ENCODE assay signal across 18 cellular contexts in the genomic region with DNA sequence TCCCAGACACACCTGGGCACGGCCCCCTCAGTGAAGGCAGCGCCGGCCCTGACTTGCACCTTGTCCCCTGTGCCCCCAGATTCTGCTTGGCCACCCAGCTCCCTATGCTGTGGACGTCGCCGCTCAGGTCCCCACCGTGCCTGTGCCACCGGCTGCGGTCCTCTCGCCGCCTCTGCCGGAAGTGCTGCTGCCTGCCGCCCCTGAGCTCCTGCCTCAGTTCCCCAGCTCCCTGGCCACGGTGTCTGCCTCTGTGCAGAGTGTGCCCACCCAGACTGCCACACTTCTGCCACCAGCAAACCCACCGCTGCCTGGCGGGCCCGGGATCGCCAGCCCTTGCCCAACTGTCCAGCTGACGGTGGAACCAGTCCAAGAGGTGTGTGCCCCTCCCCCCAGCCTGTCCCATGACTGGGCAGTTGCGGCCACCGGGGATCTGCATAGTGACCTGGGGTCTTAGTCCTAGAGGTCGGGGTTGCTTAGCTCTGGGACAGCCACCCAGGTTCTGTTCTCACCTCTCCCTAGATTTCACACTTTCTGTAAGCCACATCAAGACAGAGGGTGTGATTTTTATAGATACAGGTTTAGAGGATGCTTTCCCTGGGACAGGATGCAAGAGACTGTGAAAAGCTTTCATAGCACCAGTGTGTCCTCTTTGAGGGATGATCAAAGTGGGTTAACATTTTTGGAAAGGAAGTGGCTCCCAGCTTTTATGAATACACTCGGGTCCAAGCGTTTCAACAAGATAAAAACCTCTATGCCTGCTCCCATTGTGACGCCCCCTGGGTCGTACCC.
A peak's percentile ranks its signal among the peaks of the same experiment; 100 is the strongest.
DNase-seq lines count a peak whose midpoint lies in the region; ATAC-seq and TF ChIP-seq lines count a peak whose summit lies in the region.
"Had no signal": no experiment of that assay in that cellular context is flagged by ENCODE, and none has a peak within 500 bp of the region (broad histone marks: within the 10 kb centered on the region; RNA-seq: fewer than 3 reads in every experiment).

No MANE protein-coding gene starts in this region.

- POLR2A ChIA-PET in MCF 10A (lab: Yijun Ruan, JAX) = interaction anchor here (0.6 kb wide), 1 partner anchor 994 kb away, joined by 3 read pairs; no protein-coding TSS in a partner anchor
- POLR2A ChIA-PET in activated CD4-positive, alpha-beta T cell treated with anti-CD3 and anti-CD28 coated beads, Interleukin-2, amount 10 ng/mL, durations not matched to agents 7 days and 5 days (lab: Charles Lee) = no interaction called here

- no peaks in the 10 kb centered on the region for H3K9me3 ChIP-seq in left ventricle myocardium inferior (replicated peaks)
- H3K9me3 ChIP-seq: vagina had no signal

- CTCF ChIA-PET in MCF 10A (lab: Yijun Ruan, JAX) = interaction anchor here (0.7 to 0.9 kb wide), 2 partner anchors 55 to 107 kb away, joined by 3 read pairs; no protein-coding TSS in a partner anchor
- CTCF ChIA-PET in activated CD4-positive, alpha-beta T cell treated with anti-CD3 and anti-CD28 coated beads, Interleukin-2, amount 10 ng/mL, durations not matched to agents 7 days and 5 days (lab: Charles Lee) = interaction anchor here (0.8 kb wide), 1 partner anchor 70 kb away, joined by 3 read pairs; no protein-coding TSS in a partner anchor

- no peak overlapping the region for H3K4me3 Mint-ChIP-seq in activated T-helper 2 cell treated with anti-CD3 and anti-CD28 coated beads, Interferon-gamma antibody, Interleukin-2, Interleukin-4, amounts not matched to agents 10 μg/mL and 5 μg/mL and 100 μg/mL, durations not matched to agents 14 hours and 24 hours and 36 hours (ENCODE audit: low read depth)
- H3K4me3 Mint-ChIP-seq in MCF 10A (ENCODE audit: unreplicated experiment) = no peak overlapping the region
- no peak overlapping the region for H3K4me3 Mint-ChIP-seq in activated CD4-positive, alpha-beta T cell treated with anti-CD3 and anti-CD28 coated beads, Interleukin-2, amount 10 ng/mL, durations not matched to agents 7 days and 5 days
- H3K4me3 Mint-ChIP-seq: activated CD8-positive, alpha-beta T cell treated with anti-CD3 and anti-CD28 coated beads for 36 hours; brain; neural progenitor cell; stimulated activated effector memory CD8-positive, alpha-beta T cell treated with anti-CD3 and anti-CD28 coated beads, Interleukin-12 subunit alpha, Interleukin-12 subunit beta, amount 100 ng/mL, for 72 hours had no signal

- no peaks in the 10 kb centered on the region for H3K36me3 Mint-ChIP-seq in activated T-helper 2 cell treated with anti-CD3 and anti-CD28 coated beads, Interferon-gamma antibody, Interleukin-2, Interleukin-4, amounts not matched to agents 10 μg/mL and 5 μg/mL and 100 μg/mL, durations not matched to agents 14 hours and 24 hours and 36 hours (ENCODE audit: low read depth)
- no peaks in the 10 kb centered on the region for H3K36me3 Mint-ChIP-seq in MCF 10A (ENCODE audit: insufficient read depth, unreplicated experiment)
- no peaks in the 10 kb centered on the region for H3K36me3 Mint-ChIP-seq in activated CD4-positive, alpha-beta T cell treated with anti-CD3 and anti-CD28 coated beads, Interleukin-2, amount 10 ng/mL, durations not matched to agents 7 days and 5 days (ENCODE audit: low read depth)
- H3K36me3 Mint-ChIP-seq: stimulated activated effector memory CD8-positive, alpha-beta T cell treated with anti-CD3 and anti-CD28 coated beads, Interleukin-12 subunit alpha, Interleukin-12 subunit beta, amount 100 ng/mL, for 72 hours had no signal

- no peak overlapping the region for H3K27ac Mint-ChIP-seq in activated T-helper 2 cell treated with anti-CD3 and anti-CD28 coated beads, Interferon-gamma antibody, Interleukin-2, Interleukin-4, amounts not matched to agents 10 μg/mL and 5 μg/mL and 100 μg/mL, durations not matched to agents 14 hours and 24 hours and 36 hours
- no peak overlapping the region for H3K27ac Mint-ChIP-seq in MCF 10A (ENCODE audit: low read depth, unreplicated experiment)
- no peak overlapping the region for H3K27ac Mint-ChIP-seq in activated CD4-positive, alpha-beta T cell treated with anti-CD3 and anti-CD28 coated beads, Interleukin-2, amount 10 ng/mL, durations not matched to agents 7 days and 5 days
- H3K27ac Mint-ChIP-seq: activated CD8-positive, alpha-beta T cell treated with anti-CD3 and anti-CD28 coated beads for 36 hours; stimulated activated effector memory CD8-positive, alpha-beta T cell treated with anti-CD3 and anti-CD28 coated beads, Interleukin-12 subunit alpha, Interleukin-12 subunit beta, amount 100 ng/mL, for 72 hours had no signal

- intact Hi-C loops in left ventricle myocardium inferior (cut with micrococcal nuclease) (no loop called here), left cardiac atrium (cut with DNase I) (no loop called here), MCF 10A (cut with micrococcal nuclease) (no loop called here)
- intact Hi-C loops in activated T-helper 2 cell treated with anti-CD3 and anti-CD28 coated beads, Interferon-gamma antibody, Interleukin-2, Interleukin-4, amounts not matched to agents 10 μg/mL and 5 μg/mL and 100 μg/mL, durations not matched to agents 14 hours and 24 hours and 36 hours (cut with micrococcal nuclease) = no loop called here

- BruUV-seq in MCF 10A (replicated peaks; lab: Mats Ljungman, UMichigan) = no TSS peak

- H3K27me3 ChIP-seq in left ventricle myocardium inferior (ENCODE audit: low read depth) = peaks cover 12% of the 10 kb centered on the region
- H3K27me3 ChIP-seq: neural progenitor cell, vagina had no signal

- peak overlapping the region; percentile 45 for H3K27ac ChIP-seq in left ventricle myocardium inferior (replicated peaks)
- H3K27ac ChIP-seq: neural progenitor cell, vagina had no signal

- H3K4me3 ChIP-seq in left ventricle myocardium inferior = no peak overlapping the region
- H3K4me3 ChIP-seq: neural progenitor cell, vagina had no signal

- no peaks in the 10 kb centered on the region for H3K4me1 Mint-ChIP-seq in activated T-helper 2 cell treated with anti-CD3 and anti-CD28 coated beads, Interferon-gamma antibody, Interleukin-2, Interleukin-4, amounts not matched to agents 10 μg/mL and 5 μg/mL and 100 μg/mL, durations not matched to agents 14 hours and 24 hours and 36 hours (ENCODE audit: low read depth)
- no peaks in the 10 kb centered on the region for H3K4me1 Mint-ChIP-seq in MCF 10A (ENCODE audit: insufficient read depth, unreplicated experiment)
- H3K4me1 Mint-ChIP-seq in activated CD4-positive, alpha-beta T cell treated with anti-CD3 and anti-CD28 coated beads, Interleukin-2, amount 10 ng/mL, durations not matched to agents 7 days and 5 days = no peaks in the 10 kb centered on the region
- H3K4me1 Mint-ChIP-seq: brain; stimulated activated effector memory CD8-positive, alpha-beta T cell treated with anti-CD3 and anti-CD28 coated beads, Interleukin-12 subunit alpha, Interleukin-12 subunit beta, amount 100 ng/mL, for 72 hours had no signal

- no peaks in the 10 kb centered on the region for H3K9me3 Mint-ChIP-seq in activated T-helper 2 cell treated with anti-CD3 and anti-CD28 coated beads, Interferon-gamma antibody, Interleukin-2, Interleukin-4, amounts not matched to agents 10 μg/mL and 5 μg/mL and 100 μg/mL, durations not matched to agents 14 hours and 24 hours and 36 hours
- no peaks in the 10 kb centered on the region for H3K9me3 Mint-ChIP-seq in MCF 10A (ENCODE audit: unreplicated experiment)
- H3K9me3 Mint-ChIP-seq in activated CD4-positive, alpha-beta T cell treated with anti-CD3 and anti-CD28 coated beads, Interleukin-2, amount 10 ng/mL, durations not matched to agents 7 days and 5 days = no peaks in the 10 kb centered on the region
- H3K9me3 Mint-ChIP-seq: activated CD8-positive, alpha-beta T cell treated with anti-CD3 and anti-CD28 coated beads for 36 hours; brain; neural progenitor cell; stimulated activated effector memory CD8-positive, alpha-beta T cell treated with anti-CD3 and anti-CD28 coated beads, Interleukin-12 subunit alpha, Interleukin-12 subunit beta, amount 100 ng/mL, for 72 hours had no signal

- H3K27me3 Mint-ChIP-seq in activated T-helper 2 cell treated with anti-CD3 and anti-CD28 coated beads, Interferon-gamma antibody, Interleukin-2, Interleukin-4, amounts not matched to agents 10 μg/mL and 5 μg/mL and 100 μg/mL, durations not matched to agents 14 hours and 24 hours and 36 hours (ENCODE audit: low read depth) = no peaks in the 10 kb centered on the region
- H3K27me3 Mint-ChIP-seq in MCF 10A (ENCODE audit: insufficient read depth, unreplicated experiment) = no peaks in the 10 kb centered on the region
- no peaks in the 10 kb centered on the region for H3K27me3 Mint-ChIP-seq in activated CD4-positive, alpha-beta T cell treated with anti-CD3 and anti-CD28 coated beads, Interleukin-2, amount 10 ng/mL, durations not matched to agents 7 days and 5 days
- H3K27me3 Mint-ChIP-seq: activated CD8-positive, alpha-beta T cell treated with anti-CD3 and anti-CD28 coated beads for 36 hours; brain had no signal

- TF ChIP-seq CTCF in left ventricle myocardium inferior (IDR thresholded peaks at IDR 0.05; ENCODE audit: borderline replicate concordance) (no peak), MCF 10A (IDR thresholded peaks at IDR 0.05; ENCODE audit: unreplicated experiment) (no peak)

- DNase-seq in left ventricle myocardium inferior (no peak), left cardiac atrium (no peak), mucosa of gallbladder (ENCODE audit: low spot score) (peak; percentile 9), ureter (ENCODE audit: low spot score) (peak; percentile 38), MCF 10A (ENCODE audit: unreplicated experiment) (no peak)
- DNase-seq in activated T-helper 2 cell treated with anti-CD3 and anti-CD28 coated beads, Interferon-gamma antibody, Interleukin-2, Interleukin-4, amounts not matched to agents 10 μg/mL and 5 μg/mL and 100 μg/mL, durations not matched to agents 14 hours and 24 hours and 36 hours (ENCODE audit: low spot score) = peak; percentile 7
- DNase-seq in activated CD4-positive, alpha-beta T cell treated with anti-CD3 and anti-CD28 coated beads, Interleukin-2, amount 10 ng/mL, durations not matched to agents 7 days and 5 days = no peak
- DNase-seq: activated CD8-positive, alpha-beta T cell treated with anti-CD3 and anti-CD28 coated beads for 36 hours; activated naive CD4-positive, alpha-beta T cell treated with Interleukin-2 at 50 U/mL for 16 hours; hippocampal formation; IMR-90; NCI-H1105; SHP77 treated with DMSO at 0.1 percent for 48 hours had no signal

- ATAC-seq in left cardiac atrium = no peak
- no peak for ATAC-seq in GM21423 (IDR thresholded peaks at IDR 0.05; ENCODE audit: unreplicated experiment)
- ATAC-seq: activated CD8-positive, alpha-beta T cell treated with anti-CD3 and anti-CD28 coated beads for 36 hours; stimulated activated effector memory CD8-positive, alpha-beta T cell treated with anti-CD3 and anti-CD28 coated beads, Interleukin-12 subunit alpha, Interleukin-12 subunit beta, amount 100 ng/mL, for 72 hours had no signal

- peaks cover 12% of the 10 kb centered on the region for H3K36me3 ChIP-seq in left ventricle myocardium inferior
- H3K36me3 ChIP-seq: neural progenitor cell, vagina had no signal

- peaks cover 47% of the 10 kb centered on the region for H3K4me1 ChIP-seq in left ventricle myocardium inferior
- H3K4me1 ChIP-seq: neural progenitor cell, vagina had no signal

Comparison
In these comparisons a context has a peak if more than half of its experiments do, and no peak if none do; other contexts are left out.
1. DNase-seq: peak in activated T-helper 2 cell treated with anti-CD3 and anti-CD28 coated beads, Interferon-gamma antibody, Interleukin-2, Interleukin-4, amounts not matched to agents 10 μg/mL and 5 μg/mL and 100 μg/mL, durations not matched to agents 14 hours and 24 hours and 36 hours (single experiment), mucosa of gallbladder (single experiment) and ureter (single experiment); none in left ventricle myocardium inferior (single experiment), left cardiac atrium (single experiment), MCF 10A (single experiment) and activated CD4-positive, alpha-beta T cell treated with anti-CD3 and anti-CD28 coated beads, Interleukin-2, amount 10 ng/mL, durations not matched to agents 7 days and 5 days (single experiment).